Comparison of ENCODE assay signal across 8 cellular contexts in the genomic region with DNA sequence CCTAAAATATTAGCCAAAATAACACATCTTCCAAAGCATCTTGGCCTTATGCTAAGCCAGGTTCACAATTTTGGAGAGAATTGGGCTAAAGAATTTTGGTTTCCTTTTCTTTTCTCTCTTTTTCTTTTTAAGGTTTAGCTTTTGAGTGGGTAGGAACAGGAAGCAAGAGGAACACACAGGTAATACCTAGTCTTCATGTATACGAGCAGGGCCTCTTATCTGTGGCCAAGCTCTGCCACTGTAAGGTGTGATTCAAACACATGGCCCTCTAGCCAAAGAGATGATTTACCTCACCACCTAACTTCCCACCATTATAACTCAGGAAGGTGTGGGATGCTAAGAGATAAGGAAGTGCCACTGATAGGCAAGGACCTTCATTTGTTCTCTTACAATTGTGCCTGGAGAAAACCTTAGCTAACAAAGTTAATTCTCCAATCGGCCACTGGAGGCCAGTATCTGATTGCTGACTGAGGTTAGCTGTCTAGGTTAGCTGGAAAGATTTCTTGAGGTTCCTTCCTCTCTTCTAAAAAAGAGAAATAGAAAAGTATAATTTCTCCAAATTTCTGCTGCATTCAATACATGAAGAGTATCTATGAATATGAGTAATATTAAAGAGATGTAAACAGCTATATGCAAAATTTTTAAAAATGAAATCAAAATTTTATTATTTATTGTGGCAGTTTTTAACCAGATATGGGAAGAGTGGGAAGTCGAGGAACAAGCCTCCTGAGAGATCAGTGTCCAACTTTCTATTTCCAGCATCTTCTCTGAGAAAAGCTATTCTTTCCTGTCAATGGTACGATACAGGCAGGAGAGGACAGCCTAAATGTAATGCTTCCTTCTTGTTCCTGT. TPM values are rescaled to one million over a fixed set of nuclear protein-coding genes. Genes with fewer than 3 reads are reported as not detected.
DNase-seq lines count a peak whose midpoint lies in the region; ATAC-seq and TF ChIP-seq lines count a peak whose summit lies in the region.

No MANE protein-coding gene starts in this region.

- intact Hi-C loops in right lobe of liver (cut with DNase I) = no loop called here

- no peaks in the 10 kb centered on the region for H3K4me1 ChIP-seq in right lobe of liver

- H3K36me3 ChIP-seq in right lobe of liver = no peaks in the 10 kb centered on the region

- peak; percentile 67 for ATAC-seq in GM18520 (IDR thresholded peaks at IDR 0.05; ENCODE audit: unreplicated experiment)
- peak; percentile 89 for ATAC-seq in HG03025 (IDR thresholded peaks at IDR 0.05; ENCODE audit: low FRiP score, unreplicated experiment)
- ATAC-seq in right lobe of liver = peak; percentile 75 to 86 (median 81)

- no peak overlapping the region for H3K27ac ChIP-seq in right lobe of liver

- no peaks in the 10 kb centered on the region for H3K27me3 ChIP-seq in right lobe of liver

- no peaks in the 10 kb centered on the region for H3K9me3 ChIP-seq in right lobe of liver

- peak; percentile 92 for TF ChIP-seq CTCF in AG10803 (conservative IDR thresholded peaks at IDR 0.05; ENCODE audit: low read length)
- TF ChIP-seq CTCF in right lobe of liver (IDR thresholded peaks at IDR 0.05) = peak; percentile 70 to 74 (median 72)

- 52% methylated on average over 4 of the region's 4 CpGs for WGBS in right lobe of liver (ENCODE audit: insufficient coverage, low coverage, low lambda C conversion rate, missing lambda C conversion rate)

- DNase-seq in AG10803 (ENCODE audit: low read depth) (peak; percentile 59), NCI-H2171 treated with DMSO at 0.1 percent for 48 hours (lab: John Stamatoyannopoulos, UW) (peak; percentile 37), dedifferentiated amniotic fluid mesenchymal stem cell (ENCODE audit: extremely low spot score) (peak; percentile 71), right lobe of liver (no peak)
- peak; percentile 29 for DNase-seq in activated CD4-positive, CD25-positive, alpha-beta regulatory T cell treated with anti-CD3 and anti-CD28 coated beads, Interleukin-2, amount 50 U/mL, for 72 hours
- peak; percentile 59 for DNase-seq in stimulated activated CD8-positive, alpha-beta memory T cell treated with anti-CD3 and anti-CD28 coated beads, Interleukin-4, amount 100 ng/mL, for 48 hours

- no peak overlapping the region for H3K4me3 ChIP-seq in AG10803 (ENCODE audit: low read length)
- H3K4me3 ChIP-seq in right lobe of liver = no peak overlapping the region

- TF ChIP-seq POLR2A in right lobe of liver (IDR thresholded peaks at IDR 0.05) = no peak

RNA-seq across cellular contexts. Expression of gene BBS7, which starts 30.1 kb away (rescaled TPM):
- total RNA-seq in right lobe of liver = 1 to 10 TPM; 1.8 to 7.0 (median 3.6) TPM

RNA-seq across cellular contexts. Expression of gene TRPC3, which starts 51.5 kb away (rescaled TPM):
- under 1 TPM in 2 of 6 experiments, not detected in 4; 0.09 to 0.10 TPM for total RNA-seq in right lobe of liver

Comparison
In these comparisons a context has a peak if more than half of its experiments do, and no peak if none do; other contexts are left out.
1. DNase-seq: peak in AG10803 (single experiment), NCI-H2171 treated with DMSO at 0.1 percent for 48 hours (single experiment), activated CD4-positive, CD25-positive, alpha-beta regulatory T cell treated with anti-CD3 and anti-CD28 coated beads, Interleukin-2, amount 50 U/mL, for 72 hours (single experiment), dedifferentiated amniotic fluid mesenchymal stem cell (single experiment) and stimulated activated CD8-positive, alpha-beta memory T cell treated with anti-CD3 and anti-CD28 coated beads, Interleukin-4, amount 100 ng/mL, for 48 hours (single experiment); none in right lobe of liver (0 of 3).
2. Peak in every context shown above with its lines, with median percentiles within 50 percentile points of each other: ATAC-seq.